Comparison of ENCODE assay signal across 9 cellular contexts in the genomic region with DNA sequence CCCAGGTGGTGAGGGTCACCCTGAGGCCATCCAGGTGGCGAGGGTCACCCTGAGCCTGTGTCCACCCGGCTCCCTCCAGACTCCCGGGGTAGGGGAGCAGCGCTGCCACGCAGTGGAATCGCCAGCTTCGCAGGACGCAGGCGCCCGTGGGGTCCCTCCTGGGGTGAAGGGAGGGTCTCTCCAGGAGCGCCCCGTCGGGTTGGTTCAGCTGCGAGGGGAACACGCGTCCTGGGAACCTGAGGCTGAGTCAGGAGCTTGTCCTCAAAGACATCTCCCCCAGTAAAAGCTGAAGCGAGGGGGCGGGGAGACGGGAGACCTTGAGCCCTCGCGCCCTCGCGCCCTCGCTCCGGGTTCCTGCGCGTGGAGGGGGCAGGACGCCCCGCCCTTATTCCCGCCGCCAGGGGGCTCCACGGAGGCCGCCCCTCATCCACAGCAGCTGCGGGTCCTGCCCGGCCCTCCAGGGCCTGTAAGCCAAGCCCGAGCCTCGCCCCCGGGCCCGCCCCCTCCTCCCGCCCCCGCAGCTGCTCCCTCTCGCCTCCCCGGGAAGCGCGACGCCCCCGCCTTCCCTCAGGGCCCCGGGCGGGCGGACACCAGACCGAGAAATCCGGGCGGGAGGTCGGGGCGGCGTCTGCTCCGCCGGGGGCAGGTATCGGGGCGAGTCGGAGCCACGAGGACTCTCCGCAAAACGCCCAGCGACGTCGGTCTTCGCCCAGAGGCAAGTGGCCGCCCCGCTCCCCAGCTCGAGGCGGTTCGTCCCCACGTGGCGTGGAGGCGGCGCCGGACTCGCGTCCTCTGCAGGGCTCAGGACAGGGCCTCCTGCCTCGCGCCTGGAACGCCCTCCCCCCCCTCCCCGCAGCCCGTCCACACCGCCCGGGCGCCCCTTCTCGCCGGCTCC. TPM values are rescaled to one million over a fixed set of nuclear protein-coding genes. Genes with fewer than 3 reads are reported as not detected.
A peak's percentile ranks its signal among the peaks of the same experiment; 100 is the strongest.
DNase-seq lines count a peak whose midpoint lies in the region; TF ChIP-seq lines count a peak whose summit lies in the region.
"Had no signal": no experiment of that assay in that cellular context is flagged by ENCODE, and none has a peak within 500 bp of the region (broad histone marks: within the 10 kb centered on the region; RNA-seq: fewer than 3 reads in every experiment).

No MANE protein-coding gene starts in this region.

- H3K4me3 Mint-ChIP-seq in chondrocyte (ENCODE audit: unreplicated experiment), result no peak overlapping the region

- no peak overlapping the region for H4K91ac ChIP-seq in mesenchymal stem cell (ENCODE audit: low read length)

- no peaks in the 10 kb centered on the region for H3K79me1 ChIP-seq in mesenchymal stem cell (replicated peaks; ENCODE audit: low read length, poor library complexity, severe bottlenecking)

- H3K4me1 Mint-ChIP-seq in chondrocyte (ENCODE audit: low read depth), result no peaks in the 10 kb centered on the region

- peaks cover 35% of the 10 kb centered on the region for H3K9me3 ChIP-seq in mesenchymal stem cell (ENCODE audit: control insufficient read depth, low read length)

- peaks cover 14 to 28% of the 10 kb centered on the region in 2 experiments for H3K27me3 ChIP-seq in mesenchymal stem cell (ENCODE audit: control insufficient read depth in 1 of 2, insufficient read depth in 1 of 2, low read length in 2 of 2)

- H3K4me1 ChIP-seq in mesenchymal stem cell (ENCODE audit: control insufficient read depth, insufficient read depth, low read depth, low read length), result peaks cover 5% of the 10 kb centered on the region

- no peak overlapping the region for H3K4ac ChIP-seq in mesenchymal stem cell (ENCODE audit: low read depth in 1 of 2, low read length in 2 of 2)

- no peak overlapping the region for H3K23ac ChIP-seq in mesenchymal stem cell (ENCODE audit: low read length in 2 of 2)

- H3K27ac Mint-ChIP-seq in chondrocyte (ENCODE audit: unreplicated experiment), result no peak overlapping the region

- peak overlapping the region; percentile 63 for H2AFZ ChIP-seq in mesenchymal stem cell (ENCODE audit: low read depth, low read length)

- peaks cover 18% of the 10 kb centered on the region for H3K36me3 Mint-ChIP-seq in chondrocyte (ENCODE audit: low read depth)

- no peak overlapping the region for H2AK5ac ChIP-seq in mesenchymal stem cell (ENCODE audit: low read length, severe bottlenecking)

- H3K36me3 ChIP-seq in mesenchymal stem cell (ENCODE audit: control insufficient read depth in 1 of 2, insufficient read depth in 2 of 2, low read depth in 1 of 2, low read length in 2 of 2), result peaks cover 0 to 4% of the 10 kb centered on the region in 2 experiments

- H4K8ac ChIP-seq in mesenchymal stem cell (ENCODE audit: low read length), result no peak overlapping the region

- WGBS in mesenchymal stem cell, result 20% methylated on average over 77 of the region's 90 CpGs

- H2BK12ac ChIP-seq in mesenchymal stem cell (ENCODE audit: low read length in 2 of 2), result no peak overlapping the region

- H3K14ac ChIP-seq in mesenchymal stem cell (ENCODE audit: low read length in 2 of 2), result peak overlapping the region in 1 of 2 experiments; percentile 48

- no peak overlapping the region for H3K9ac ChIP-seq in mesenchymal stem cell (ENCODE audit: low read length)

- H3K9me3 Mint-ChIP-seq in chondrocyte (ENCODE audit: low read depth), result peaks cover 29% of the 10 kb centered on the region

- H3K27ac ChIP-seq in 22Rv1 (no peak overlapping the region), mesenchymal stem cell (ENCODE audit: low read length, poor library complexity, severe bottlenecking) (no peak overlapping the region)
- H3K27ac ChIP-seq: SK-N-MC had no signal

- peak overlapping the region in 1 of 2 experiments; percentile 26 for H3K4me3 ChIP-seq in mesenchymal stem cell (ENCODE audit: insufficient read depth in 1 of 2, low read depth in 1 of 2, low read length in 2 of 2)
- H3K4me3 ChIP-seq: SK-N-MC had no signal

- DNase-seq in GM20000 (ENCODE audit: low spot score) (peak; percentile 61), chondrocyte (ENCODE audit: low spot score) (peak; percentile 88), mesenchymal stem cell (no peak), NCI-H1436 (lab: John Stamatoyannopoulos, UW) (no peak), NCI-H2196 treated with DMSO at 0.1 percent for 48 hours (lab: John Stamatoyannopoulos, UW; ENCODE audit: unreplicated experiment) (no peak), NCI-H748 treated with DMSO at 0.1 percent for 48 hours (lab: John Stamatoyannopoulos, UW) (no peak), glomerular visceral epithelial cell (ENCODE audit: extremely low spot score) (no peak)

- H3K18ac ChIP-seq in mesenchymal stem cell (ENCODE audit: low read depth in 1 of 2, low read length in 2 of 2), result peak overlapping the region in 1 of 2 experiments; percentile 52

- H2BK120ac ChIP-seq in mesenchymal stem cell (ENCODE audit: low read depth, low read length), result no peak overlapping the region

- H3K4me2 ChIP-seq in mesenchymal stem cell (ENCODE audit: low read length, poor library complexity, severe bottlenecking), result no peak overlapping the region

- peak; percentile 65 for TF ChIP-seq CTCF in 22Rv1 (IDR thresholded peaks at IDR 0.05)
- TF ChIP-seq CTCF in GM20000 (IDR thresholded peaks at IDR 0.05; ENCODE audit: extremely low read depth, missing control alignments), result peak; percentile 11
- peak; percentile 71 for TF ChIP-seq CTCF in chondrocyte (IDR thresholded peaks at IDR 0.05)

- H2BK15ac ChIP-seq in mesenchymal stem cell (ENCODE audit: low read depth, poor library complexity, severe bottlenecking), result no peak overlapping the region

- H3K27me3 Mint-ChIP-seq in chondrocyte (ENCODE audit: low read depth), result peaks cover 13% of the 10 kb centered on the region

- H2BK5ac ChIP-seq in mesenchymal stem cell (ENCODE audit: low read depth, low read length, poor library complexity, severe bottlenecking), result no peak overlapping the region

RNA-seq across cellular contexts. Expression of gene PIM3, which starts 22.8 kb away (rescaled TPM):
- total RNA-seq in chondrocyte, result 12.0 to 18.2 TPM (median 16.8 TPM) in 3 replicates
- polyA plus RNA-seq in mesenchymal stem cell (2013, experiment 1 of 2), result 18.5 TPM
- polyA plus RNA-seq in mesenchymal stem cell (2013, experiment 2 of 2), result 17.6 TPM

RNA-seq across cellular contexts. Expression of gene IL17REL, which starts 29.2 kb away (rescaled TPM):
- total RNA-seq in chondrocyte, result 0.17 to 0.23 TPM in 2 of 3 replicates, not detected in the other
- polyA plus RNA-seq in mesenchymal stem cell (2013, experiment 1 of 2), result 0.06 TPM
- polyA plus RNA-seq in mesenchymal stem cell (2013, experiment 2 of 2), result 0.08 TPM

Comparison
In these comparisons a context has a peak if more than half of its experiments do, and no peak if none do; other contexts are left out.
1. CTCF ChIP-seq: peak in every context shown above with its lines; median percentile 71 in chondrocyte; 65 in 22Rv1; 11 in GM20000.
2. DNase-seq: peak in GM20000 (single experiment) and chondrocyte (single experiment); none in mesenchymal stem cell (single experiment), NCI-H1436 (single experiment), NCI-H2196 treated with DMSO at 0.1 percent for 48 hours (single experiment), NCI-H748 treated with DMSO at 0.1 percent for 48 hours (single experiment) and glomerular visceral epithelial cell (single experiment).